ENCODE assay signal across 1 cellular context in the genomic region with DNA sequence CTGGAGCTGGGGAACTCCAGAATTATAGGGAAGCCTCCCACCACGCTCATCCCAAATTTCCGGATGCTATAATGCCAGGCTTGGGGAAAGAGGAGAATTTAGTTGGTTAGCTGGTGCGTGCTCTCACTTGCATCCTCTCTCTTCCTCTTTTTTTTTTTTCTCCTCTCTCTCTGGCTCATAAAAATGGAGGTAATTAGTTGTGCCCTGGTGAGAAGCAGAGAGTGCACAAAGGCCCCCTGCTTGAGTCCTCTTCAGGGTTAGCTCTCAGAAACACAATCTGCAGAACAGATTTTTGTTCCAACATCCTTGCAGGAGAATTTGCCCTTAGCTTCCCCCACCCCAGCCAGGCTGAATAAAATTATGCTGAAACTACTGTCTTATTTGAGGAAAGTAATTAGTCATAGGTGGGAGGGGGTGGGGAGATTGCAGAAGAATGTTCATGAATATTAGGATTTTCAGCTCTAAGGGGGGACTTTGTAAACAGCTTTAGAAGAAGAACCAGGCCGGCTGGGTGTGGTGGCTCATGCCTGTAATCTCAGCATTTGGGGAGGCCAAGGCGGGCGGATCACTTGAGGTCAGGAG.
TF ChIP-seq lines count a peak whose summit lies in the region.

No MANE protein-coding gene starts in this region.

TF ChIP-seq in H1, 55 proteins besides CTCF, POLR2A, EP300 and RAD21:
- TF ChIP-seq, protein P1, sequence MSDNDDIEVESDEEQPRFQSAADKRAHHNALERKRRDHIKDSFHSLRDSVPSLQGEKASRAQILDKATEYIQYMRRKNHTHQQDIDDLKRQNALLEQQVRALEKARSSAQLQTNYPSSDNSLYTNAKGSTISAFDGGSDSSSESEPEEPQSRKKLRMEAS (IDR thresholded peaks at IDR 0.05) = no peak
- TF ChIP-seq BRCA1 (IDR thresholded peaks at IDR 0.05; ENCODE audit: low read depth, low read length) (no peak), RXRA (IDR thresholded peaks at IDR 0.05; ENCODE audit: insufficient read depth, low read depth, low read length) (no peak), SUZ12 (IDR thresholded peaks at IDR 0.05; ENCODE audit: low read length) (no peak), KDM4A (IDR thresholded peaks at IDR 0.05; ENCODE audit: low read depth, low read length, severe bottlenecking) (no peak), SIRT6 (IDR thresholded peaks at IDR 0.05; ENCODE audit: low read length) (no peak), SAP30 (IDR thresholded peaks at IDR 0.05; ENCODE audit: insufficient read depth, insufficient replicate concordance, low read length) (no peak)
- TF ChIP-seq, protein P2, sequence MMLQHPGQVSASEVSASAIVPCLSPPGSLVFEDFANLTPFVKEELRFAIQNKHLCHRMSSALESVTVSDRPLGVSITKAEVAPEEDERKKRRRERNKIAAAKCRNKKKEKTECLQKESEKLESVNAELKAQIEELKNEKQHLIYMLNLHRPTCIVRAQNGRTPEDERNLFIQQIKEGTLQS (IDR thresholded peaks at IDR 0.05; ENCODE audit: insufficient read depth, low read depth, low read length) = no peak
